10 cellular contexts compared by ENCODE assay signal in the genomic region with DNA sequence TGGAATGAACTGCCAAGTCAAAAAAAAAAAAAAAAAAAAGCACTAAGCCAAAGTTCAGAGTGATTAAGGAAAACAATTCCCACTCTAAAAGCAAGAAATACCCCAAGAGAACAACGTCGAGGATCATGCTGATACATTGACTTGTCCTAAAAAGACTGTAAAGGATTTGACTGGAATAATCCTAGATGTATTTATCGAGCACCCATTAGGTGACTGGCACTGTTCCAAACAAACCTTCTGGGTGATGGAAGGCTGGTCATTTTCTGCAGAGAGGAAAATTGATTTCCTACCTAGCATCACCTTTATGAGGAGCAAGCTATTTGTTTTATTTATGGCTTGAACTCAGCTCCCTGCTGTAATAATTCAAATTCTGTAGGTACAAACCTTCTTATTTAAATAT.
"Had no signal": no experiment of that assay in that cellular context is flagged by ENCODE, and none has a peak within 500 bp of the region (broad histone marks: within the 10 kb centered on the region; RNA-seq: fewer than 3 reads in every experiment).

No MANE protein-coding gene starts in this region.

- H3K27ac ChIP-seq: body of pancreas, tibial nerve had no signal

- H3K27me3 ChIP-seq: body of pancreas, tibial nerve had no signal

- H3K36me3 ChIP-seq: tibial nerve had no signal

- H3K4me1 ChIP-seq: body of pancreas, tibial nerve had no signal

- FAIRE-seq: urothelium cell line had no signal

- H3K9me3 ChIP-seq: body of pancreas, tibial nerve had no signal

- H3K4me3 ChIP-seq: body of pancreas, tibial nerve had no signal

- DNase-seq: activated CD4-positive, alpha-beta T cell treated with anti-CD3 and anti-CD28 coated beads, Interleukin-2, amount 10 ng/mL, durations not matched to agents 24 days and 14 days; activated CD8-positive, alpha-beta T cell treated with anti-CD3 and anti-CD28 coated beads, Interleukin-2, amount 10 ng/mL, durations not matched to agents 7 days and 5 days; activated naive CD4-positive, alpha-beta T cell treated with anti-CD3 and anti-CD28 coated beads for 36 hours; activated T-cell treated with anti-CD3 and anti-CD28 coated beads, Interleukin-2, amount 50 U/mL, for 4 hours; body of pancreas; immature natural killer cell; stimulated activated CD8-positive, alpha-beta memory T cell treated with anti-CD3 and anti-CD28 coated beads, Interleukin-4, amount 100 ng/mL, for 48 hours; stimulated activated naive CD4-positive, alpha-beta T cell treated with Interleukin-2 at 50 U/mL for 16 hours had no signal
